Comparison of ENCODE assay signal across 2 cellular contexts in the genomic region with DNA sequence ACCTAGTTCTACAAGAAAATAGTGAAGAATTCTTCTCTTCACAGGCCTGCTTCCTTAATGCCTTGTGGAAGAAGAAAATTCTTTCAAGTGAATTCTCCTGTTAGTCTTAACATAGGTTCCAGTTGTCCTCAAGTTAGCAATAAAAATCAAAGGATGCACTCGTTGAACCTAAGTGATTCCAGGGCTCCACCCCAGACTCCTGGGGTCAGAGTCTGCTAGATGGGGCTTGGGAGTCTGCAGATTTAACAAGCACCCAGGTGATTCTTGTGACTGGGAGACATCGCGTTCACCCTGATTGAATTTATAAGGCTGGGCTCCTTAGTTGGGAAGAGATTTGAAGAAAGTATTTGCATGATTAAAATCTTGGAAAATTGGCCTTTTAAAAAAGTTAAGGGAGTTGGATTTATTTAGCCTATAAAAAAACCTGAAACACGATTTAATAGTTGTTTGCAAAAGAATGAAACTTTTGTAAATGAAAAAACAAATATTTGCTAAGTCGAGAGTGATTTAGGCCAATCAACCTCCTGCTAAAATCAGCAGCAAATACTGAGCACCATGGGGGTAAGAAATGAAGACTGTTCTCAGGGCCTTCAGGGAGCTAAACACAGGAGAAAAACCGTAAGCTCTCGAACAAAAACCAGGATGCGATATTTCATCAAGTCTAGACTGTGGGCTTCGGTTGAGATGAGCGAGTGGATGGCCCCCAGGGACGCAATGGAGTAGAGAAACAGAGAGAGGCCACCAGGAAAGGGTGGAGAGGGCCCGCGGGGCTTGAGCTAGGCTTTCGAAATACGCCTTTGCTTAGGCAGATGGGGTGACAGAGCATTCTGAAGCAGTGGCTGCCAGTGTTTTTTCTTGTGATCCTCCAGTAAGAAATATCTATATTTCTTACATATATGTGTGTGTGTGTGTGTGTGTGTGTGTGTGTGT.
TF ChIP-seq lines count a peak whose summit lies in the region.

No MANE protein-coding gene starts in this region.

TF ChIP-seq in liver, 16 proteins besides CTCF, POLR2A, EP300 and RAD21 (continued from another document):
- TF ChIP-seq, protein P1, sequence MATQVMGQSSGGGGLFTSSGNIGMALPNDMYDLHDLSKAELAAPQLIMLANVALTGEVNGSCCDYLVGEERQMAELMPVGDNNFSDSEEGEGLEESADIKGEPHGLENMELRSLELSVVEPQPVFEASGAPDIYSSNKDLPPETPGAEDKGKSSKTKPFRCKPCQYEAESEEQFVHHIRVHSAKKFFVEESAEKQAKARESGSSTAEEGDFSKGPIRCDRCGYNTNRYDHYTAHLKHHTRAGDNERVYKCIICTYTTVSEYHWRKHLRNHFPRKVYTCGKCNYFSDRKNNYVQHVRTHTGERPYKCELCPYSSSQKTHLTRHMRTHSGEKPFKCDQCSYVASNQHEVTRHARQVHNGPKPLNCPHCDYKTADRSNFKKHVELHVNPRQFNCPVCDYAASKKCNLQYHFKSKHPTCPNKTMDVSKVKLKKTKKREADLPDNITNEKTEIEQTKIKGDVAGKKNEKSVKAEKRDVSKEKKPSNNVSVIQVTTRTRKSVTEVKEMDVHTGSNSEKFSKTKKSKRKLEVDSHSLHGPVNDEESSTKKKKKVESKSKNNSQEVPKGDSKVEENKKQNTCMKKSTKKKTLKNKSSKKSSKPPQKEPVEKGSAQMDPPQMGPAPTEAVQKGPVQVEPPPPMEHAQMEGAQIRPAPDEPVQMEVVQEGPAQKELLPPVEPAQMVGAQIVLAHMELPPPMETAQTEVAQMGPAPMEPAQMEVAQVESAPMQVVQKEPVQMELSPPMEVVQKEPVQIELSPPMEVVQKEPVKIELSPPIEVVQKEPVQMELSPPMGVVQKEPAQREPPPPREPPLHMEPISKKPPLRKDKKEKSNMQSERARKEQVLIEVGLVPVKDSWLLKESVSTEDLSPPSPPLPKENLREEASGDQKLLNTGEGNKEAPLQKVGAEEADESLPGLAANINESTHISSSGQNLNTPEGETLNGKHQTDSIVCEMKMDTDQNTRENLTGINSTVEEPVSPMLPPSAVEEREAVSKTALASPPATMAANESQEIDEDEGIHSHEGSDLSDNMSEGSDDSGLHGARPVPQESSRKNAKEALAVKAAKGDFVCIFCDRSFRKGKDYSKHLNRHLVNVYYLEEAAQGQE (IDR thresholded peaks at IDR 0.05): no peak
- peak; percentile 2 to 37 for TF ChIP-seq HNF4A (conservative IDR thresholded peaks at IDR 0.05)
- no peak for TF ChIP-seq RXRA (IDR thresholded peaks at IDR 0.05)
- no peak for TF ChIP-seq FOXA1 (IDR thresholded peaks at IDR 0.05)
- no peak for TF ChIP-seq YY1 (IDR thresholded peaks at IDR 0.05)
- TF ChIP-seq ZBTB33 (IDR thresholded peaks at IDR 0.05): no peak
TF ChIP-seq in liver: peak in this region for 1.

TF ChIP-seq in HepG2, 621 proteins besides CTCF, POLR2A, EP300 and RAD21 (continued from another document):
- no peak for TF ChIP-seq HMG20B (CRISPR knock-in tag; conservative IDR thresholded peaks at IDR 0.05)
- no peak for TF ChIP-seq JUN (CRISPR knock-in tag; IDR thresholded peaks at IDR 0.05)
- no peak for TF ChIP-seq SNAPC2 (CRISPR knock-in tag; IDR thresholded peaks at IDR 0.05)
- TF ChIP-seq, protein P2, sequence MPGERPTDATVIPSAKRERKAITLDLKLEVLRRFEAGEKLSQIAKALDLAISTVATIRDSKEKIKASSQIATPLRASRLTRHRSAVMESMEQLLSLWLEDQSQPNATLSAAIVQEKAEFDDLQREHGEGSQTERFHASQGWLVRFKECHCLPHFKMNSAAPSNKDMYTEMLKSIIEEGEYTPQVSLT (CRISPR knock-in tag; IDR thresholded peaks at IDR 0.05; ENCODE audit: borderline replicate concordance, low read depth): no peak
- no peak for TF ChIP-seq ZNF605 (CRISPR knock-in tag; IDR thresholded peaks at IDR 0.05)
- TF ChIP-seq ZNF629 (CRISPR knock-in tag; conservative IDR thresholded peaks at IDR 0.05): no peak
- TF ChIP-seq KDM6A (CRISPR knock-in tag; IDR thresholded peaks at IDR 0.05; ENCODE audit: low read depth): no peak
- TF ChIP-seq, protein P3, sequence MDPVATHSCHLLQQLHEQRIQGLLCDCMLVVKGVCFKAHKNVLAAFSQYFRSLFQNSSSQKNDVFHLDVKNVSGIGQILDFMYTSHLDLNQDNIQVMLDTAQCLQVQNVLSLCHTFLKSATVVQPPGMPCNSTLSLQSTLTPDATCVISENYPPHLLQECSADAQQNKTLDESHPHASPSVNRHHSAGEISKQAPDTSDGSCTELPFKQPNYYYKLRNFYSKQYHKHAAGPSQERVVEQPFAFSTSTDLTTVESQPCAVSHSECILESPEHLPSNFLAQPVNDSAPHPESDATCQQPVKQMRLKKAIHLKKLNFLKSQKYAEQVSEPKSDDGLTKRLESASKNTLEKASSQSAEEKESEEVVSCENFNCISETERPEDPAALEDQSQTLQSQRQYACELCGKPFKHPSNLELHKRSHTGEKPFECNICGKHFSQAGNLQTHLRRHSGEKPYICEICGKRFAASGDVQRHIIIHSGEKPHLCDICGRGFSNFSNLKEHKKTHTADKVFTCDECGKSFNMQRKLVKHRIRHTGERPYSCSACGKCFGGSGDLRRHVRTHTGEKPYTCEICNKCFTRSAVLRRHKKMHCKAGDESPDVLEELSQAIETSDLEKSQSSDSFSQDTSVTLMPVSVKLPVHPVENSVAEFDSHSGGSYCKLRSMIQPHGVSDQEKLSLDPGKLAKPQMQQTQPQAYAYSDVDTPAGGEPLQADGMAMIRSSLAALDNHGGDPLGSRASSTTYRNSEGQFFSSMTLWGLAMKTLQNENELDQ (CRISPR knock-in tag; IDR thresholded peaks at IDR 0.05; ENCODE audit: borderline replicate concordance): no peak
- no peak for TF ChIP-seq ZNF574 (CRISPR knock-in tag; IDR thresholded peaks at IDR 0.05)
- TF ChIP-seq FOXA1 (IDR thresholded peaks at IDR 0.05): no peak
- TF ChIP-seq FOXA1 (CRISPR knock-in tag; IDR thresholded peaks at IDR 0.05): no peak
- TF ChIP-seq ZFX (CRISPR knock-in tag; IDR thresholded peaks at IDR 0.05; ENCODE audit: low read depth): no peak
- TF ChIP-seq PRPF4 (IDR thresholded peaks at IDR 0.05; ENCODE audit: low read depth, low read length, poor library complexity, severe bottlenecking): no peak
- TF ChIP-seq PCBP1 (IDR thresholded peaks at IDR 0.05; ENCODE audit: borderline replicate concordance, low read depth, low read length): no peak
- no peak for TF ChIP-seq FOXO1 (CRISPR knock-in tag; IDR thresholded peaks at IDR 0.05)
- no peak for TF ChIP-seq NRL (CRISPR knock-in tag; IDR thresholded peaks at IDR 0.05; ENCODE audit: borderline replicate concordance)
- TF ChIP-seq RELA (CRISPR knock-in tag; IDR thresholded peaks at IDR 0.05): no peak
- no peak for TF ChIP-seq HCFC1 (IDR thresholded peaks at IDR 0.05; ENCODE audit: low read depth, low read length)
